16 cellular contexts compared by ENCODE assay signal in the genomic region with DNA sequence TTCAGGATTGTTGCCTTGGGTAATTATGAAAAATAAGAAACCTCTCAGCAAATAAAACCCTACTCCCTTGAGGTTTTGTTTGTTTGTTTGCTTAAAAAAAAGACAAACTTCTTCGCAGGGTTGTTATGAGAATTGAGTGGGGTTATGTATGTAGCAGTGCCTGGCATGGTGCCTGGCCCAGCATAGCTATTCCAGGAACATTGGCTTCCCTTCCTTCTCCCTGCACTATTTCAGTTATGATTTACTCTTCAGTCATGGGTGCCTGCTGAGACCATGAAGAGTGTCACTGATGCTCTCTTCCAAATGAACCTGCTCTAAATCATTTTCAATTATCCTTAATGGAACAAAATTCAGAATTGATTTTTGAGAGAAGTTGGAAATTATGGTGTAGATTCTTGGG.
A peak's percentile ranks its signal among the peaks of the same experiment; 100 is the strongest.
DNase-seq lines count a peak whose midpoint lies in the region; ATAC-seq, FAIRE-seq and TF ChIP-seq lines count a peak whose summit lies in the region.
"Had no signal": no experiment of that assay in that cellular context is flagged by ENCODE, and none has a peak within 500 bp of the region (broad histone marks: within the 10 kb centered on the region; RNA-seq: fewer than 3 reads in every experiment).

No MANE protein-coding gene starts in this region.

- H3K4me3 ChIP-seq in heart left ventricle (no peak overlapping the region), sigmoid colon (no peak overlapping the region)
- H3K4me3 ChIP-seq: PC-9 had no signal

- ATAC-seq in Right ventricle myocardium inferior (peak; percentile 70), heart left ventricle (peak; percentile 38 to 60 (median 54)), HG03108 (IDR thresholded peaks at IDR 0.05; ENCODE audit: unreplicated experiment) (no peak)
- ATAC-seq: activated CD8-positive, alpha-beta T cell treated with anti-CD3 and anti-CD28 coated beads, Interleukin-2, amount 10 ng/mL, durations not matched to agents 7 days and 5 days; HCT116 had no signal

- H3K27ac ChIP-seq in heart left ventricle = peak overlapping the region; percentile 68 to 96 (median 86)
- H3K27ac ChIP-seq in sigmoid colon = peak overlapping the region; percentile 39 to 82 (median 68)
- H3K27ac ChIP-seq: PC-9 had no signal

- DNase-seq in Right ventricle myocardium inferior (ENCODE audit: missing footprints) (peak; percentile 77), cardiac septum (ENCODE audit: low spot score) (no peak), heart left ventricle (peak in 4 of 5 donors; percentile 45 to 76 (median 53)), sigmoid colon (peak; percentile 75), GM19239 (ENCODE audit: insufficient read length, low spot score) (no peak), LoVo (ENCODE audit: low spot score) (no peak)
- no peak for DNase-seq in activated CD8-positive, alpha-beta memory T cell treated with anti-CD3 and anti-CD28 coated beads, Interleukin-2, amount 50 U/mL, for 4 hours
- DNase-seq: ACHN; activated CD8-positive, alpha-beta T cell treated with anti-CD3 and anti-CD28 coated beads, Interleukin-2, amount 10 ng/mL, durations not matched to agents 7 days and 5 days; NCI-H524; nucleus accumbens; PC-9; stimulated activated naive CD4-positive, alpha-beta T cell treated with Interleukin-2 at 50 U/mL for 16 hours had no signal

- peak in 3 of 4 donors; percentile 42 to 75 (median 62) for TF ChIP-seq EP300 in sigmoid colon (IDR thresholded peaks at IDR 0.05)

- TF ChIP-seq POLR2A in heart left ventricle (IDR thresholded peaks at IDR 0.05) (no peak), sigmoid colon (IDR thresholded peaks at IDR 0.05) (no peak)

- TF ChIP-seq CTCF in heart left ventricle (IDR thresholded peaks at IDR 0.05) = no peak
- no peak for TF ChIP-seq CTCF in sigmoid colon (IDR thresholded peaks at IDR 0.05)

- H3K4me1 ChIP-seq in heart left ventricle = peaks cover 23 to 89% (median 56%) of the 10 kb centered on the region in 12 donors
- H3K4me1 ChIP-seq in sigmoid colon = peaks cover 0 to 71% (median 53%) of the 10 kb centered on the region in 4 donors

- H3K9me3 ChIP-seq in heart left ventricle (no peaks in the 10 kb centered on the region), sigmoid colon (no peaks in the 10 kb centered on the region)

- no peaks in the 10 kb centered on the region for H3K27me3 ChIP-seq in heart left ventricle
- H3K27me3 ChIP-seq in sigmoid colon = no peaks in the 10 kb centered on the region

- intact Hi-C loops in Right ventricle myocardium inferior (cut with DNase I) = loop anchor here (5.0 kb wide), 1 partner anchor 193 kb away; no protein-coding TSS in a partner anchor
- intact Hi-C loops in cardiac septum (cut with DNase I) = no loop called here
- intact Hi-C loops in heart left ventricle (cut with DNase I) = loop anchor here in 4 of 10 donors (2.0 to 10.0 kb wide), 6 partner anchors 27 to 243 kb away; a partner anchor contains a TSS
- intact Hi-C loops in sigmoid colon (cut with DNase I) = no loop called here

- FAIRE-seq in GM19239 (lab: Jason Lieb, UNC) = no peak
- FAIRE-seq: astrocyte had no signal

- WGBS in heart left ventricle, 4 donors = 10 to 19% (median 12%) methylated on average over 1 of the region's 1 CpG
- 11 to 58% methylated on average over 1 of the region's 1 CpG for WGBS in sigmoid colon, 2 donors

- H3K36me3 ChIP-seq in heart left ventricle = no peaks in the 10 kb centered on the region
- H3K36me3 ChIP-seq in sigmoid colon = no peaks in the 10 kb centered on the region

Comparison
In these comparisons a context has a peak if more than half of its experiments do, and no peak if none do; other contexts are left out.
1. DNase-seq: peak in Right ventricle myocardium inferior (single experiment), heart left ventricle (4 of 5) and sigmoid colon (single experiment); none in cardiac septum (single experiment), activated CD8-positive, alpha-beta memory T cell treated with anti-CD3 and anti-CD28 coated beads, Interleukin-2, amount 50 U/mL, for 4 hours (single experiment), GM19239 (single experiment) and LoVo (single experiment).